In the genomic region with DNA sequence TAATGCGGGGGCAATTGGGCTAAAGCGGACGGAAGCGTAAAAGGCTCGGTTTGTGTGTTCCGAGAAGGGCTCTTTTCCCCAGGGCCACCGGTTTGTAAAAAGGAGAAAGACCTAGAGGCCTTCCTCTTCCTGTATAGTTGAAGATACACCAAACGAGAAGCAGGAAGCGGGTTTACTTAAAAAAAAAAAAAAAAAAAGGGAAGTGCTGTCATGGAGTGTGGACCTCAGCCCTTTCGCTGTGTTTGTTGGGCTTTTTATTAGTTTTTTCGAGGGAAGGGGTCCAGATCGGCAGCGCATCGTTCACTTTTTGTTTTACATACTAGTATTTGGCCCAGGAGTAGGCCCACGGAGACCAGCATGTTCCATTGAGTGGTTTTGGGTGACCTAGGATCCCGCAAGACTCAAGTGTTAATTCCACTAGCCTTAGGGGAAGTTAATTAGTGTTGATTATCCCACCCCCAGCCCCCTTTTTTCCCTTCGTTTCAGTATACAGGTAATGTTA, we compare ENCODE assay signal across 1 cellular context.
A peak's percentile ranks its signal among the peaks of the same experiment; 100 is the strongest.
TF ChIP-seq lines count a peak whose summit lies in the region.

No MANE protein-coding gene starts in this region.

TF ChIP-seq in K562, 482 proteins besides CTCF, POLR2A, EP300 and RAD21 (continued from another document and continues in another):
- TF ChIP-seq, protein P1, sequence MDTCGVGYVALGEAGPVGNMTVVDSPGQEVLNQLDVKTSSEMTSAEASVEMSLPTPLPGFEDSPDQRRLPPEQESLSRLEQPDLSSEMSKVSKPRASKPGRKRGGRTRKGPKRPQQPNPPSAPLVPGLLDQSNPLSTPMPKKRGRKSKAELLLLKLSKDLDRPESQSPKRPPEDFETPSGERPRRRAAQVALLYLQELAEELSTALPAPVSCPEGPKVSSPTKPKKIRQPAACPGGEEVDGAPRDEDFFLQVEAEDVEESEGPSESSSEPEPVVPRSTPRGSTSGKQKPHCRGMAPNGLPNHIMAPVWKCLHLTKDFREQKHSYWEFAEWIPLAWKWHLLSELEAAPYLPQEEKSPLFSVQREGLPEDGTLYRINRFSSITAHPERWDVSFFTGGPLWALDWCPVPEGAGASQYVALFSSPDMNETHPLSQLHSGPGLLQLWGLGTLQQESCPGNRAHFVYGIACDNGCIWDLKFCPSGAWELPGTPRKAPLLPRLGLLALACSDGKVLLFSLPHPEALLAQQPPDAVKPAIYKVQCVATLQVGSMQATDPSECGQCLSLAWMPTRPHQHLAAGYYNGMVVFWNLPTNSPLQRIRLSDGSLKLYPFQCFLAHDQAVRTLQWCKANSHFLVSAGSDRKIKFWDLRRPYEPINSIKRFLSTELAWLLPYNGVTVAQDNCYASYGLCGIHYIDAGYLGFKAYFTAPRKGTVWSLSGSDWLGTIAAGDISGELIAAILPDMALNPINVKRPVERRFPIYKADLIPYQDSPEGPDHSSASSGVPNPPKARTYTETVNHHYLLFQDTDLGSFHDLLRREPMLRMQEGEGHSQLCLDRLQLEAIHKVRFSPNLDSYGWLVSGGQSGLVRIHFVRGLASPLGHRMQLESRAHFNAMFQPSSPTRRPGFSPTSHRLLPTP (IDR thresholded peaks at IDR 0.05; ENCODE audit: borderline replicate concordance, extremely low read depth, insufficient read length): no peak
- peak; percentile 99 for TF ChIP-seq SPI1 (IDR thresholded peaks at IDR 0.05; ENCODE audit: borderline replicate concordance, low read depth, low read length)
- TF ChIP-seq ZBTB17 (CRISPR knock-in tag; IDR thresholded peaks at IDR 0.05): 0 out of 2 replicates have a peak, but pooled peaks have one; percentile 50
- TF ChIP-seq, protein P2, sequence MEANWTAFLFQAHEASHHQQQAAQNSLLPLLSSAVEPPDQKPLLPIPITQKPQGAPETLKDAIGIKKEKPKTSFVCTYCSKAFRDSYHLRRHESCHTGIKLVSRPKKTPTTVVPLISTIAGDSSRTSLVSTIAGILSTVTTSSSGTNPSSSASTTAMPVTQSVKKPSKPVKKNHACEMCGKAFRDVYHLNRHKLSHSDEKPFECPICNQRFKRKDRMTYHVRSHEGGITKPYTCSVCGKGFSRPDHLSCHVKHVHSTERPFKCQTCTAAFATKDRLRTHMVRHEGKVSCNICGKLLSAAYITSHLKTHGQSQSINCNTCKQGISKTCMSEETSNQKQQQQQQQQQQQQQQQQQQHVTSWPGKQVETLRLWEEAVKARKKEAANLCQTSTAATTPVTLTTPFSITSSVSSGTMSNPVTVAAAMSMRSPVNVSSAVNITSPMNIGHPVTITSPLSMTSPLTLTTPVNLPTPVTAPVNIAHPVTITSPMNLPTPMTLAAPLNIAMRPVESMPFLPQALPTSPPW (CRISPR knock-in tag; IDR thresholded peaks at IDR 0.05): no peak
- no peak for TF ChIP-seq POLR2B (IDR thresholded peaks at IDR 0.05; ENCODE audit: low read depth, partially characterized antibody)
- TF ChIP-seq, protein P3, sequence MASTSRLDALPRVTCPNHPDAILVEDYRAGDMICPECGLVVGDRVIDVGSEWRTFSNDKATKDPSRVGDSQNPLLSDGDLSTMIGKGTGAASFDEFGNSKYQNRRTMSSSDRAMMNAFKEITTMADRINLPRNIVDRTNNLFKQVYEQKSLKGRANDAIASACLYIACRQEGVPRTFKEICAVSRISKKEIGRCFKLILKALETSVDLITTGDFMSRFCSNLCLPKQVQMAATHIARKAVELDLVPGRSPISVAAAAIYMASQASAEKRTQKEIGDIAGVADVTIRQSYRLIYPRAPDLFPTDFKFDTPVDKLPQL (IDR thresholded peaks at IDR 0.05; ENCODE audit: extremely low read depth, insufficient read length): no peak
- no peak for TF ChIP-seq NFRKB (IDR thresholded peaks at IDR 0.05; ENCODE audit: low read depth)
- no peak for TF ChIP-seq SMC3 (conservative IDR thresholded peaks at IDR 0.05; ENCODE audit: insufficient read depth, low read depth, low read length)
- TF ChIP-seq POLR2AphosphoS2 (IDR thresholded peaks at IDR 0.05; ENCODE audit: low read length): 0 out of 2 replicates have a peak, but pooled peaks have one; percentile 3
- 0 out of 2 replicates have a peak, but pooled peaks have one; percentile 65 for TF ChIP-seq ELF4 (CRISPR knock-in tag; IDR thresholded peaks at IDR 0.05)
- TF ChIP-seq TAF7 (tag; IDR thresholded peaks at IDR 0.05): peak; percentile 39; the same call in 1 of the 2 replicates
- TF ChIP-seq GTF2F1 (IDR thresholded peaks at IDR 0.05; ENCODE audit: low read depth, low read length): 0 out of 2 replicates have a peak, but pooled peaks have one; percentile 29
- TF ChIP-seq CREM (IDR thresholded peaks at IDR 0.05; ENCODE audit: low read depth): no peak
- peak; percentile 92 for TF ChIP-seq ZNF384 (IDR thresholded peaks at IDR 0.05; ENCODE audit: low read depth, low read length)
- no peak for TF ChIP-seq TRIM24 (IDR thresholded peaks at IDR 0.05)
- no peak for TF ChIP-seq NELFE (IDR thresholded peaks at IDR 0.05; ENCODE audit: insufficient read depth, insufficient read length)
- TF ChIP-seq, protein P4, sequence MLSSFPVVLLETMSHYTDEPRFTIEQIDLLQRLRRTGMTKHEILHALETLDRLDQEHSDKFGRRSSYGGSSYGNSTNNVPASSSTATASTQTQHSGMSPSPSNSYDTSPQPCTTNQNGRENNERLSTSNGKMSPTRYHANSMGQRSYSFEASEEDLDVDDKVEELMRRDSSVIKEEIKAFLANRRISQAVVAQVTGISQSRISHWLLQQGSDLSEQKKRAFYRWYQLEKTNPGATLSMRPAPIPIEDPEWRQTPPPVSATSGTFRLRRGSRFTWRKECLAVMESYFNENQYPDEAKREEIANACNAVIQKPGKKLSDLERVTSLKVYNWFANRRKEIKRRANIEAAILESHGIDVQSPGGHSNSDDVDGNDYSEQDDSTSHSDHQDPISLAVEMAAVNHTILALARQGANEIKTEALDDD (IDR thresholded peaks at IDR 0.05): no peak
- TF ChIP-seq, protein P5, sequence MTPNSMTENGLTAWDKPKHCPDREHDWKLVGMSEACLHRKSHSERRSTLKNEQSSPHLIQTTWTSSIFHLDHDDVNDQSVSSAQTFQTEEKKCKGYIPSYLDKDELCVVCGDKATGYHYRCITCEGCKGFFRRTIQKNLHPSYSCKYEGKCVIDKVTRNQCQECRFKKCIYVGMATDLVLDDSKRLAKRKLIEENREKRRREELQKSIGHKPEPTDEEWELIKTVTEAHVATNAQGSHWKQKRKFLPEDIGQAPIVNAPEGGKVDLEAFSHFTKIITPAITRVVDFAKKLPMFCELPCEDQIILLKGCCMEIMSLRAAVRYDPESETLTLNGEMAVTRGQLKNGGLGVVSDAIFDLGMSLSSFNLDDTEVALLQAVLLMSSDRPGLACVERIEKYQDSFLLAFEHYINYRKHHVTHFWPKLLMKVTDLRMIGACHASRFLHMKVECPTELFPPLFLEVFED (CRISPR knock-in tag; conservative IDR thresholded peaks at IDR 0.05): 0 out of 2 replicates have a peak, but pooled peaks have one; percentile 46
- TF ChIP-seq ELF1 (tag; IDR thresholded peaks at IDR 0.05): peak; percentile 72; the same call in 1 of the 2 replicates
- TF ChIP-seq ZKSCAN3 (CRISPR knock-in tag; IDR thresholded peaks at IDR 0.05): no peak
- TF ChIP-seq HMG20B (CRISPR knock-in tag; IDR thresholded peaks at IDR 0.05): no peak
- TF ChIP-seq, protein P6, sequence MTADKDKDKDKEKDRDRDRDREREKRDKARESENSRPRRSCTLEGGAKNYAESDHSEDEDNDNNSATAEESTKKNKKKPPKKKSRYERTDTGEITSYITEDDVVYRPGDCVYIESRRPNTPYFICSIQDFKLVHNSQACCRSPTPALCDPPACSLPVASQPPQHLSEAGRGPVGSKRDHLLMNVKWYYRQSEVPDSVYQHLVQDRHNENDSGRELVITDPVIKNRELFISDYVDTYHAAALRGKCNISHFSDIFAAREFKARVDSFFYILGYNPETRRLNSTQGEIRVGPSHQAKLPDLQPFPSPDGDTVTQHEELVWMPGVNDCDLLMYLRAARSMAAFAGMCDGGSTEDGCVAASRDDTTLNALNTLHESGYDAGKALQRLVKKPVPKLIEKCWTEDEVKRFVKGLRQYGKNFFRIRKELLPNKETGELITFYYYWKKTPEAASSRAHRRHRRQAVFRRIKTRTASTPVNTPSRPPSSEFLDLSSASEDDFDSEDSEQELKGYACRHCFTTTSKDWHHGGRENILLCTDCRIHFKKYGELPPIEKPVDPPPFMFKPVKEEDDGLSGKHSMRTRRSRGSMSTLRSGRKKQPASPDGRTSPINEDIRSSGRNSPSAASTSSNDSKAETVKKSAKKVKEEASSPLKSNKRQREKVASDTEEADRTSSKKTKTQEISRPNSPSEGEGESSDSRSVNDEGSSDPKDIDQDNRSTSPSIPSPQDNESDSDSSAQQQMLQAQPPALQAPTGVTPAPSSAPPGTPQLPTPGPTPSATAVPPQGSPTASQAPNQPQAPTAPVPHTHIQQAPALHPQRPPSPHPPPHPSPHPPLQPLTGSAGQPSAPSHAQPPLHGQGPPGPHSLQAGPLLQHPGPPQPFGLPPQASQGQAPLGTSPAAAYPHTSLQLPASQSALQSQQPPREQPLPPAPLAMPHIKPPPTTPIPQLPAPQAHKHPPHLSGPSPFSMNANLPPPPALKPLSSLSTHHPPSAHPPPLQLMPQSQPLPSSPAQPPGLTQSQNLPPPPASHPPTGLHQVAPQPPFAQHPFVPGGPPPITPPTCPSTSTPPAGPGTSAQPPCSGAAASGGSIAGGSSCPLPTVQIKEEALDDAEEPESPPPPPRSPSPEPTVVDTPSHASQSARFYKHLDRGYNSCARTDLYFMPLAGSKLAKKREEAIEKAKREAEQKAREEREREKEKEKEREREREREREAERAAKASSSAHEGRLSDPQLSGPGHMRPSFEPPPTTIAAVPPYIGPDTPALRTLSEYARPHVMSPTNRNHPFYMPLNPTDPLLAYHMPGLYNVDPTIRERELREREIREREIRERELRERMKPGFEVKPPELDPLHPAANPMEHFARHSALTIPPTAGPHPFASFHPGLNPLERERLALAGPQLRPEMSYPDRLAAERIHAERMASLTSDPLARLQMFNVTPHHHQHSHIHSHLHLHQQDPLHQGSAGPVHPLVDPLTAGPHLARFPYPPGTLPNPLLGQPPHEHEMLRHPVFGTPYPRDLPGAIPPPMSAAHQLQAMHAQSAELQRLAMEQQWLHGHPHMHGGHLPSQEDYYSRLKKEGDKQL (CRISPR knock-in tag; IDR thresholded peaks at IDR 0.05; ENCODE audit: borderline replicate concordance): no peak
- TF ChIP-seq MXI1 (IDR thresholded peaks at IDR 0.05; ENCODE audit: low read depth, low read length): no peak
- no peak for TF ChIP-seq PYGO2 (tag; IDR thresholded peaks at IDR 0.05)
- TF ChIP-seq TBL1XR1 (IDR thresholded peaks at IDR 0.05; ENCODE audit: low read length in 2 of 2): no peak
- no peak for TF ChIP-seq SIN3A (IDR thresholded peaks at IDR 0.05; ENCODE audit: borderline replicate concordance in 2 of 2, control insufficient read depth in 1 of 2, low read depth in 2 of 2, low read length in 2 of 2)
- TF ChIP-seq RUNX1 (IDR thresholded peaks at IDR 0.05; ENCODE audit: low read depth): no peak
- 0 out of 2 replicates have a peak, but pooled peaks have one; percentile 48 for TF ChIP-seq SMARCA4 (IDR thresholded peaks at IDR 0.05)
- no peak for TF ChIP-seq MBD2 (IDR thresholded peaks at IDR 0.05; ENCODE audit: borderline replicate concordance, low read depth)
- TF ChIP-seq, protein P7, sequence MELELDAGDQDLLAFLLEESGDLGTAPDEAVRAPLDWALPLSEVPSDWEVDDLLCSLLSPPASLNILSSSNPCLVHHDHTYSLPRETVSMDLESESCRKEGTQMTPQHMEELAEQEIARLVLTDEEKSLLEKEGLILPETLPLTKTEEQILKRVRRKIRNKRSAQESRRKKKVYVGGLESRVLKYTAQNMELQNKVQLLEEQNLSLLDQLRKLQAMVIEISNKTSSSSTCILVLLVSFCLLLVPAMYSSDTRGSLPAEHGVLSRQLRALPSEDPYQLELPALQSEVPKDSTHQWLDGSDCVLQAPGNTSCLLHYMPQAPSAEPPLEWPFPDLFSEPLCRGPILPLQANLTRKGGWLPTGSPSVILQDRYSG (tag; conservative IDR thresholded peaks at IDR 0.05; ENCODE audit: low read depth): no peak
- no peak for TF ChIP-seq MIER1 (IDR thresholded peaks at IDR 0.05; ENCODE audit: low read depth)
- TF ChIP-seq, protein P8, sequence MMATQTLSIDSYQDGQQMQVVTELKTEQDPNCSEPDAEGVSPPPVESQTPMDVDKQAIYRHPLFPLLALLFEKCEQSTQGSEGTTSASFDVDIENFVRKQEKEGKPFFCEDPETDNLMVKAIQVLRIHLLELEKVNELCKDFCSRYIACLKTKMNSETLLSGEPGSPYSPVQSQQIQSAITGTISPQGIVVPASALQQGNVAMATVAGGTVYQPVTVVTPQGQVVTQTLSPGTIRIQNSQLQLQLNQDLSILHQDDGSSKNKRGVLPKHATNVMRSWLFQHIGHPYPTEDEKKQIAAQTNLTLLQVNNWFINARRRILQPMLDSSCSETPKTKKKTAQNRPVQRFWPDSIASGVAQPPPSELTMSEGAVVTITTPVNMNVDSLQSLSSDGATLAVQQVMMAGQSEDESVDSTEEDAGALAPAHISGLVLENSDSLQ (IDR thresholded peaks at IDR 0.05): no peak
- TF ChIP-seq ILK (tag; IDR thresholded peaks at IDR 0.05; ENCODE audit: borderline replicate concordance, low read depth): no peak
- no peak for TF ChIP-seq ZNF3 (CRISPR knock-in tag; IDR thresholded peaks at IDR 0.05)
- TF ChIP-seq HMG20A (CRISPR knock-in tag; conservative IDR thresholded peaks at IDR 0.05): no peak
- TF ChIP-seq, protein P9, sequence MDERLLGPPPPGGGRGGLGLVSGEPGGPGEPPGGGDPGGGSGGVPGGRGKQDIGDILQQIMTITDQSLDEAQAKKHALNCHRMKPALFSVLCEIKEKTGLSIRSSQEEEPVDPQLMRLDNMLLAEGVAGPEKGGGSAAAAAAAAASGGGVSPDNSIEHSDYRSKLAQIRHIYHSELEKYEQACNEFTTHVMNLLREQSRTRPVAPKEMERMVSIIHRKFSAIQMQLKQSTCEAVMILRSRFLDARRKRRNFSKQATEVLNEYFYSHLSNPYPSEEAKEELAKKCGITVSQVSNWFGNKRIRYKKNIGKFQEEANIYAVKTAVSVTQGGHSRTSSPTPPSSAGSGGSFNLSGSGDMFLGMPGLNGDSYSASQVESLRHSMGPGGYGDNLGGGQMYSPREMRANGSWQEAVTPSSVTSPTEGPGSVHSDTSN (CRISPR knock-in tag; IDR thresholded peaks at IDR 0.05; ENCODE audit: low read depth): no peak
- TF ChIP-seq, protein P9 (tag; conservative IDR thresholded peaks at IDR 0.05; ENCODE audit: low read depth): no peak
- 0 out of 2 replicates have a peak, but pooled peaks have one; percentile 4 for TF ChIP-seq ELF2 (CRISPR knock-in tag; IDR thresholded peaks at IDR 0.05)
